ENCODE assay signal across 14 cellular contexts in genomic region chr9:18297532-18297872, GRCh38.
A peak's percentile ranks its signal among the peaks of the same experiment; 100 is the strongest.
DNase-seq lines count a peak whose midpoint lies in the region; ATAC-seq, FAIRE-seq and TF ChIP-seq lines count a peak whose summit lies in the region.
"Had no signal": no experiment of that assay in that cellular context is flagged by ENCODE, and none has a peak within 500 bp of the region (broad histone marks: within the 10 kb centered on the region; RNA-seq: fewer than 3 reads in every experiment).

No MANE protein-coding gene starts in this region.

- no peaks in the 10 kb centered on the region for H3K36me3 Mint-ChIP-seq in H9 (ENCODE audit: insufficient read depth in 1 of 3, low read depth in 3 of 3)
- H3K36me3 Mint-ChIP-seq in activated naive CD4-positive, alpha-beta T cell treated with anti-CD3 and anti-CD28 coated beads for 36 hours (ENCODE audit: low read depth): no peaks in the 10 kb centered on the region
- H3K36me3 Mint-ChIP-seq: CD4-positive, CD25-positive, alpha-beta regulatory T cell; naive B cell had no signal

- CTCF ChIA-PET in A549 (lab: Yijun Ruan, JAX): interaction anchor here (2.3 kb wide), 1 partner anchor 145 kb away, joined by 9 read pairs; no protein-coding TSS in a partner anchor
- CTCF ChIA-PET in activated naive CD4-positive, alpha-beta T cell treated with anti-CD3 and anti-CD28 coated beads for 36 hours (lab: Charles Lee): no interaction called here

- H3K4me1 ChIP-seq in A549: no peaks in the 10 kb centered on the region
- no peaks in the 10 kb centered on the region for H3K4me1 ChIP-seq in H9 (ENCODE audit: insufficient read depth, low read length)
- H3K4me1 ChIP-seq in foreskin keratinocyte: no peaks in the 10 kb centered on the region
- H3K4me1 ChIP-seq in kidney (ENCODE audit: control insufficient read depth in 1 of 2, insufficient read depth in 1 of 2, low read depth in 1 of 2, low read length in 2 of 2): no peaks in the 10 kb centered on the region

- H3K9me3 ChIP-seq in A549 (no peaks in the 10 kb centered on the region), H9 (ENCODE audit: control insufficient read depth, low read depth, low read length) (no peaks in the 10 kb centered on the region), kidney (ENCODE audit: control insufficient read depth in 1 of 2, low read length in 2 of 2) (no peaks in the 10 kb centered on the region)
- H3K9me3 ChIP-seq: heart left ventricle had no signal

- no peak overlapping the region for H3K27ac Mint-ChIP-seq in H9
- H3K27ac Mint-ChIP-seq in activated naive CD4-positive, alpha-beta T cell treated with anti-CD3 and anti-CD28 coated beads for 36 hours: no peak overlapping the region
- H3K27ac Mint-ChIP-seq: CD4-positive, CD25-positive, alpha-beta regulatory T cell; naive B cell had no signal

- H4K8ac ChIP-seq in H9 (replicated peaks; ENCODE audit: insufficient read length, low read depth, low read length): no peak overlapping the region

- H3K27me3 Mint-ChIP-seq in H9 (ENCODE audit: low read depth): no peaks in the 10 kb centered on the region
- H3K27me3 Mint-ChIP-seq in activated naive CD4-positive, alpha-beta T cell treated with anti-CD3 and anti-CD28 coated beads for 36 hours (ENCODE audit: low read depth): no peaks in the 10 kb centered on the region
- H3K27me3 Mint-ChIP-seq: central memory CD8-positive, alpha-beta T cell; naive B cell had no signal

- H2BK12ac ChIP-seq in H9 (ENCODE audit: insufficient read length, low read depth, low read length): no peak overlapping the region

- H3K56ac ChIP-seq in H9 (ENCODE audit: insufficient read length, low read depth, low read length): no peak overlapping the region

- H3K4me3 Mint-ChIP-seq in H9: no peak overlapping the region
- no peak overlapping the region for H3K4me3 Mint-ChIP-seq in activated naive CD4-positive, alpha-beta T cell treated with anti-CD3 and anti-CD28 coated beads for 36 hours
- H3K4me3 Mint-ChIP-seq: CD4-positive, CD25-positive, alpha-beta regulatory T cell; central memory CD8-positive, alpha-beta T cell; naive B cell had no signal

- no peaks in the 10 kb centered on the region for H3K79me2 ChIP-seq in H9 (ENCODE audit: insufficient read depth, low read length)

- H4K91ac ChIP-seq in H9 (ENCODE audit: insufficient read length, low read depth, low read length): no peak overlapping the region

- H3K79me1 ChIP-seq in H9 (ENCODE audit: insufficient read depth, low read depth, low read length, poor library complexity, severe bottlenecking): no peaks in the 10 kb centered on the region

- no peak overlapping the region for H3K14ac ChIP-seq in H9 (ENCODE audit: insufficient read depth, low read length)

- 34% methylated on average over 5 of the region's 5 CpGs for WGBS in A549 (ENCODE audit: missing lambda C conversion rate)
- no CpG with 5 or more reads among the region's 5 CpGs for WGBS in H9 (ENCODE audit: extremely low coverage, insufficient read length, low lambda C conversion rate)

- H4K20me1 ChIP-seq in H9 (ENCODE audit: control insufficient read depth, insufficient read depth, insufficient read length): no peaks in the 10 kb centered on the region

- peak in 1 of 2 experiments; percentile 56; a peak in 3 of 6 replicates for ATAC-seq in A549
- peak; percentile 92 for ATAC-seq in foreskin keratinocyte
- ATAC-seq: Right ventricle myocardium inferior had no signal

- H3K4me3 ChIP-seq in A549 (no peak overlapping the region), kidney (ENCODE audit: low read length in 2 of 2) (no peak overlapping the region)

- H3K27me3 ChIP-seq in H9 (ENCODE audit: insufficient read depth, low read length) (no peaks in the 10 kb centered on the region), foreskin keratinocyte (no peaks in the 10 kb centered on the region)
- H3K27me3 ChIP-seq: heart left ventricle had no signal

- no peak overlapping the region for H3K9ac ChIP-seq in H9 (ENCODE audit: extremely low read depth, insufficient read length, low read length)
- H3K9ac ChIP-seq in kidney (ENCODE audit: low read length in 2 of 2): no peak overlapping the region

- H3K4me1 Mint-ChIP-seq in H9: peaks cover 3 to 4% of the 10 kb centered on the region in 2 experiments; a peak in 3 of 4 replicates
- no peaks in the 10 kb centered on the region for H3K4me1 Mint-ChIP-seq in activated naive CD4-positive, alpha-beta T cell treated with anti-CD3 and anti-CD28 coated beads for 36 hours (ENCODE audit: low read depth)
- H3K4me1 Mint-ChIP-seq: CD4-positive, CD25-positive, alpha-beta regulatory T cell; central memory CD8-positive, alpha-beta T cell; naive B cell had no signal

- TF ChIP-seq CTCF in A549 (IDR thresholded peaks at IDR 0.05) (no peak), H9 (conservative IDR thresholded peaks at IDR 0.05) (peak; percentile 80), foreskin keratinocyte (conservative IDR thresholded peaks at IDR 0.05) (peak; percentile 68), kidney (IDR thresholded peaks at IDR 0.05; ENCODE audit: borderline replicate concordance, extremely low read depth, insufficient read depth) (no peak)

- H3K9me3 Mint-ChIP-seq in H9: no peaks in the 10 kb centered on the region
- H3K9me3 Mint-ChIP-seq in activated naive CD4-positive, alpha-beta T cell treated with anti-CD3 and anti-CD28 coated beads for 36 hours: no peaks in the 10 kb centered on the region
- H3K9me3 Mint-ChIP-seq: central memory CD8-positive, alpha-beta T cell; naive B cell had no signal

- no peak overlapping the region for H2AFZ ChIP-seq in H9 (ENCODE audit: low read length)

- TF ChIP-seq RAD21 in A549 (conservative IDR thresholded peaks at IDR 0.05 in 1 of 2, IDR thresholded peaks at IDR 0.05 in 1 of 2): no peak

- no peaks in the 10 kb centered on the region for H3K23me2 ChIP-seq in H9 (ENCODE audit: insufficient read length, low read depth, low read length, poor library complexity, severe bottlenecking)

- H2BK20ac ChIP-seq in H9 (ENCODE audit: low read depth, low read length, poor library complexity, severe bottlenecking): no peak overlapping the region

- peak; percentile 4 to 8 for DNase-seq in A549 (ENCODE audit: low read depth in 1 of 2, low spot score in 1 of 2)
- DNase-seq in H9: peak; percentile 56
- DNase-seq in RKO (ENCODE audit: low spot score): peak; percentile 14
- no peak for DNase-seq in foreskin keratinocyte
- no peak for DNase-seq in kidney
- no peak for DNase-seq in activated CD4-positive, alpha-beta T cell treated with anti-CD3 and anti-CD28 coated beads for 48 hours
- DNase-seq in activated naive CD4-positive, alpha-beta T cell treated with anti-CD3 and anti-CD28 coated beads for 36 hours: no peak
- no peak for DNase-seq in nucleus accumbens (lab: John Stamatoyannopoulos, UW)
- DNase-seq: CD4-positive, CD25-positive, alpha-beta regulatory T cell; heart left ventricle; MV-4-11; naive B cell had no signal

- H2BK120ac ChIP-seq in H9 (ENCODE audit: low read depth, low read length, poor library complexity, severe bottlenecking): no peak overlapping the region

- TF ChIP-seq EP300 in A549 (IDR thresholded peaks at IDR 0.05): no peak

- no peak overlapping the region for H2BK5ac ChIP-seq in H9 (ENCODE audit: insufficient read length, low read length)

- no peak overlapping the region for H3K18ac ChIP-seq in H9 (ENCODE audit: insufficient read length, low read depth, low read length)

- no peak overlapping the region for H3K23ac ChIP-seq in H9 (ENCODE audit: insufficient read length, low read depth, low read length)

- H3K4me2 ChIP-seq in A549 (no peak overlapping the region), H9 (ENCODE audit: insufficient read depth, insufficient read length, low read length) (no peak overlapping the region)

- intact Hi-C loops in kidney (cut with DNase I): no loop called here
- intact Hi-C loops in activated naive CD4-positive, alpha-beta T cell treated with anti-CD3 and anti-CD28 coated beads for 36 hours (cut with micrococcal nuclease): no loop called here

- no peaks in the 10 kb centered on the region for H3K36me3 ChIP-seq in kidney (ENCODE audit: control insufficient read depth in 1 of 2, insufficient read depth in 2 of 2, low read length in 2 of 2)
- H3K36me3 ChIP-seq: heart left ventricle had no signal

- no peak overlapping the region for H2AK5ac ChIP-seq in H9 (ENCODE audit: insufficient read length, low read length)

- H4K5ac ChIP-seq in H9 (ENCODE audit: insufficient read length, low read depth, low read length): no peak overlapping the region

- H3K27ac ChIP-seq in A549 (no peak overlapping the region), H9 (ENCODE audit: insufficient read length, low read depth, low read length) (no peak overlapping the region), foreskin keratinocyte (no peak overlapping the region), kidney (ENCODE audit: low read depth in 2 of 2, low read length in 2 of 2) (no peak overlapping the region)

- H2BK15ac ChIP-seq in H9 (ENCODE audit: low read depth, low read length): no peak overlapping the region

- TF ChIP-seq POLR2A in A549 (IDR thresholded peaks at IDR 0.05; ENCODE audit: low read length): no peak

- POLR2A ChIA-PET in A549 (lab: Yijun Ruan, JAX): no interaction called here

- FAIRE-seq in A549 (lab: Jason Lieb, UNC) (no peak), kidney (lab: Jason Lieb, UNC) (no peak)

- no peak overlapping the region for H3T11ph ChIP-seq in H9 (ENCODE audit: low read length)

- no peak overlapping the region for H3K4ac ChIP-seq in H9 (ENCODE audit: low read depth, low read length)

TF ChIP-seq in A549, 52 proteins besides CTCF, POLR2A, EP300 and RAD21:
- TF ChIP-seq SREBF2 (IDR thresholded peaks at IDR 0.05) (no peak), ZSCAN20 (CRISPR knock-in tag; IDR thresholded peaks at IDR 0.05) (no peak), PHF8 (IDR thresholded peaks at IDR 0.05; ENCODE audit: borderline replicate concordance, low read depth) (no peak), FOXS1 (CRISPR knock-in tag; IDR thresholded peaks at IDR 0.05) (no peak), ZNF302 (CRISPR knock-in tag; IDR thresholded peaks at IDR 0.05) (no peak)
- TF ChIP-seq, protein P1, sequence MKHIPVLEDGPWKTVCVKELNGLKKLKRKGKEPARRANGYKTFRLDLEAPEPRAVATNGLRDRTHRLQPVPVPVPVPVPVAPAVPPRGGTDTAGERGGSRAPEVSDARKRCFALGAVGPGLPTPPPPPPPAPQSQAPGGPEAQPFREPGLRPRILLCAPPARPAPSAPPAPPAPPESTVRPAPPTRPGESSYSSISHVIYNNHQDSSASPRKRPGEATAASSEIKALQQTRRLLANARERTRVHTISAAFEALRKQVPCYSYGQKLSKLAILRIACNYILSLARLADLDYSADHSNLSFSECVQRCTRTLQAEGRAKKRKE (CRISPR knock-in tag; IDR thresholded peaks at IDR 0.05; ENCODE audit: low read depth): no peak

Comparison
In these comparisons a context has a peak if more than half of its experiments do, and no peak if none do; other contexts are left out.
1. DNase-seq: peak in A549 (2 of 2), H9 (single experiment) and RKO (single experiment); none in foreskin keratinocyte (0 of 2), kidney (single experiment), activated CD4-positive, alpha-beta T cell treated with anti-CD3 and anti-CD28 coated beads for 48 hours (single experiment), activated naive CD4-positive, alpha-beta T cell treated with anti-CD3 and anti-CD28 coated beads for 36 hours (single experiment) and nucleus accumbens (0 of 56).
2. CTCF ChIP-seq: peak in H9 (single experiment) and foreskin keratinocyte (single experiment); none in A549 (single experiment) and kidney (single experiment).